In genomic region chr3:155849404-155849803, GRCh38 we compare ENCODE assay signal across 8 cellular contexts. TPM values are rescaled to one million over a fixed set of nuclear protein-coding genes. Genes with fewer than 3 reads are reported as not detected.
DNase-seq lines count a peak whose midpoint lies in the region; ATAC-seq, FAIRE-seq and TF ChIP-seq lines count a peak whose summit lies in the region.
"Not testable (repeated sequence)": the region's sequence is repeated elsewhere in the genome, so short reads cannot be mapped to it uniquely, and the experiment has no call there.

No MANE protein-coding gene starts in this region.

- not testable (repeated sequence) for TF ChIP-seq EP300 in SK-N-SH (IDR thresholded peaks at IDR 0.05; ENCODE audit: borderline replicate concordance in 1 of 2, low read depth in 1 of 2, low read length in 1 of 2); GM12878 (IDR thresholded peaks at IDR 0.05; ENCODE audit: borderline replicate concordance in 1 of 2, control insufficient read depth in 1 of 2, low read depth in 2 of 2, low read length in 2 of 2)

- not testable (repeated sequence) for H2AFZ ChIP-seq in SK-N-SH (ENCODE audit: low read depth); GM12878 (ENCODE audit: control insufficient read depth, low read depth, low read length); hepatocyte

- not testable (repeated sequence) for H3K9me2 ChIP-seq in DOHH2 (replicated peaks; ENCODE audit: control insufficient read depth, low read length); SK-N-SH; hepatocyte (replicated peaks; ENCODE audit: insufficient read depth)

- not testable (repeated sequence) for H3K27ac Mint-ChIP-seq in activated CD8-positive, alpha-beta T cell treated with anti-CD3 and anti-CD28 coated beads for 36 hours; activated naive CD4-positive, alpha-beta T cell treated with anti-CD3 and anti-CD28 coated beads for 36 hours; natural killer cell treated with Interleukin-12 subunit alpha and Interleukin-12 subunit beta and Interleukin-15 and Interleukin-18, amount 100 ng/mL, for 72 hours

- POLR2A ChIA-PET in SK-N-SH (lab: Yijun Ruan, JAX) = not testable (repeated sequence)
- POLR2A ChIA-PET in activated CD8-positive, alpha-beta T cell treated with anti-CD3 and anti-CD28 coated beads for 36 hours (lab: Charles Lee) = interaction anchor here (1.0 kb wide), 1 partner anchor 14 kb away, joined by 3 read pairs; no protein-coding TSS in a partner anchor
- POLR2A ChIA-PET in GM12878 (lab: Charles Lee) = interaction anchor here (0.5 to 1.7 kb wide), 3 partner anchors 20 to 349 kb away, joined by 4 to 5 read pairs (median 5); no protein-coding TSS in a partner anchor

- peaks cover 38% of the 10 kb centered on the region for H3K4me1 Mint-ChIP-seq in activated CD8-positive, alpha-beta T cell treated with anti-CD3 and anti-CD28 coated beads for 36 hours (ENCODE audit: low read depth)
- peaks cover 51% of the 10 kb centered on the region for H3K4me1 Mint-ChIP-seq in activated naive CD4-positive, alpha-beta T cell treated with anti-CD3 and anti-CD28 coated beads for 36 hours (ENCODE audit: low read depth)
- peaks cover 37 to 38% of the 10 kb centered on the region in 2 donors for H3K4me1 Mint-ChIP-seq in natural killer cell treated with Interleukin-12 subunit alpha and Interleukin-12 subunit beta and Interleukin-15 and Interleukin-18, amount 100 ng/mL, for 72 hours (ENCODE audit: low read depth in 2 of 2)

- H3K4me1 ChIP-seq in BLaER1 (peaks cover 59% of the 10 kb centered on the region), DOHH2 (ENCODE audit: control insufficient read depth, low read length) (peaks cover 25% of the 10 kb centered on the region), hepatocyte (ENCODE audit: insufficient read depth) (peaks cover 36% of the 10 kb centered on the region)
- H3K4me1 ChIP-seq in SK-N-SH (ENCODE audit: control insufficient read depth in 1 of 2, insufficient read depth in 2 of 2, low read depth in 1 of 2, low read length in 1 of 2); GM12878 (ENCODE audit: control insufficient read depth, insufficient read depth, low read length): not testable (repeated sequence)

- peaks cover 33% of the 10 kb centered on the region for H3K36me3 ChIP-seq in BLaER1
- peaks cover 38% of the 10 kb centered on the region for H3K36me3 ChIP-seq in DOHH2 (ENCODE audit: control insufficient read depth, low read length)
- peaks cover 0 to 19% of the 10 kb centered on the region in 2 experiments for H3K36me3 ChIP-seq in SK-N-SH (replicated peaks in 1 of 2; ENCODE audit: control insufficient read depth in 1 of 2, insufficient read depth in 2 of 2, low read length in 1 of 2)
- H3K36me3 ChIP-seq in GM12878 (ENCODE audit: control insufficient read depth in 2 of 2, insufficient read depth in 2 of 2, low read length in 1 of 2); hepatocyte (replicated peaks; ENCODE audit: insufficient read depth, low read depth): not testable (repeated sequence)

- H3K9ac ChIP-seq in BLaER1; SK-N-SH; GM12878 (ENCODE audit: control insufficient read depth, insufficient read depth, low read length): not testable (repeated sequence)

- DNase-seq in SK-N-SH; activated CD8-positive, alpha-beta T cell treated with anti-CD3 and anti-CD28 coated beads for 36 hours; activated naive CD4-positive, alpha-beta T cell treated with anti-CD3 and anti-CD28 coated beads for 36 hours; GM12878 (ENCODE audit: low read depth, low spot score); hepatocyte (ENCODE audit: low spot score); natural killer cell treated with Interleukin-12 subunit alpha and Interleukin-12 subunit beta and Interleukin-15 and Interleukin-18, amount 100 ng/mL, for 72 hours (ENCODE audit: low spot score): not testable (repeated sequence)

- WGBS in SK-N-SH (ENCODE audit: low lambda C conversion rate) = 91% methylated on average over 3 of the region's 3 CpGs
- WGBS in GM12878 (ENCODE audit: insufficient coverage, insufficient replicate concordance, low lambda C conversion rate, missing lambda C conversion rate) = 95% methylated on average over 3 of the region's 3 CpGs
- 88% methylated on average over 3 of the region's 3 CpGs for WGBS in hepatocyte (ENCODE audit: low lambda C conversion rate, missing lambda C conversion rate)

- H3K4me2 ChIP-seq in BLaER1 = peak overlapping the region; percentile 98
- H3K4me2 ChIP-seq in DOHH2 (ENCODE audit: low read length) = peak overlapping the region; percentile 30
- H3K4me2 ChIP-seq in SK-N-SH = peak overlapping the region; percentile 33
- peak overlapping the region; percentile 53; the same call in 1 of the 2 replicates for H3K4me2 ChIP-seq in GM12878 (ENCODE audit: control insufficient read depth, insufficient read depth)
- peak overlapping the region; percentile 92 for H3K4me2 ChIP-seq in hepatocyte

- peaks cover 86% of the 10 kb centered on the region for H3K79me2 ChIP-seq in DOHH2 (ENCODE audit: control insufficient read depth, low read length)
- H3K79me2 ChIP-seq in SK-N-SH (ENCODE audit: insufficient read depth) = peaks cover 92% of the 10 kb centered on the region
- H3K79me2 ChIP-seq in GM12878 (ENCODE audit: control insufficient read depth, insufficient read depth, low read length) = peaks cover 84% of the 10 kb centered on the region
- H3K79me2 ChIP-seq in hepatocyte = peaks cover 85% of the 10 kb centered on the region

- H4K20me1 ChIP-seq in BLaER1 (peaks cover 83% of the 10 kb centered on the region), DOHH2 (ENCODE audit: control insufficient read depth, insufficient read depth, low read depth, low read length) (peaks cover 15% of the 10 kb centered on the region; the same call in 1 of the 2 replicates), SK-N-SH (ENCODE audit: insufficient read depth) (peaks cover 23% of the 10 kb centered on the region), hepatocyte (ENCODE audit: insufficient read depth, poor library complexity, severe bottlenecking) (peaks cover 27% of the 10 kb centered on the region)
- not testable (repeated sequence) for H4K20me1 ChIP-seq in GM12878 (ENCODE audit: control insufficient read depth, insufficient read depth)

- BruUV-seq in GM12878 (replicated peaks; lab: Mats Ljungman, UMichigan) = not testable (repeated sequence)

- H3K4me3 ChIP-seq in BLaER1; SK-N-SH (ENCODE audit: low read depth in 2 of 2, low read length in 1 of 2); hepatocyte: not testable (repeated sequence)
- 0 out of 2 replicates have a peak overlapping the region, but pooled peaks have one; percentile 13 for H3K4me3 ChIP-seq in DOHH2 (ENCODE audit: low read length)
- peak overlapping the region; percentile 51 for H3K4me3 ChIP-seq in GM12878

- intact Hi-C loops in activated CD8-positive, alpha-beta T cell treated with anti-CD3 and anti-CD28 coated beads for 36 hours (cut with micrococcal nuclease); activated naive CD4-positive, alpha-beta T cell treated with anti-CD3 and anti-CD28 coated beads for 36 hours (cut with micrococcal nuclease); GM12878 (cut with micrococcal nuclease; ENCODE audit: unreplicated experiment): not testable (repeated sequence)

- not testable (repeated sequence) for ATAC-seq in activated CD8-positive, alpha-beta T cell treated with anti-CD3 and anti-CD28 coated beads for 36 hours; GM12878; natural killer cell treated with Interleukin-12 subunit alpha and Interleukin-12 subunit beta and Interleukin-15 and Interleukin-18, amount 100 ng/mL, for 72 hours

- SMC1A ChIA-PET in GM12878 (lab: Charles Lee; ENCODE audit: uncharacterized antibody, unreplicated experiment) = interaction anchor here (0.7 to 1.6 kb wide), 8 partner anchors 8 to 43 kb away, joined by 3 to 6 read pairs (median 3); partner anchors contain the start of gene C3orf33

- H3K27ac ChIP-seq in BLaER1; DOHH2 (ENCODE audit: low read depth, low read length); SK-N-SH (ENCODE audit: low read depth in 2 of 2, low read length in 1 of 2); GM12878 (ENCODE audit: control insufficient read depth, insufficient read depth); hepatocyte: not testable (repeated sequence)

- not testable (repeated sequence) for H3F3A ChIP-seq in DOHH2 (ENCODE audit: control insufficient read depth, insufficient read depth)
- peaks cover 13% of the 10 kb centered on the region for H3F3A ChIP-seq in SK-N-SH (replicated peaks; ENCODE audit: insufficient read depth)

- RAD21 ChIA-PET in GM12878 (lab: Charles Lee; ENCODE audit: unreplicated experiment) = interaction anchor here (0.7 to 2.2 kb wide), 3 partner anchors 20 to 44 kb away, joined by 3 to 8 read pairs (median 3); partner anchors contain the start of gene C3orf33

- TF ChIP-seq POLR2A in GM12878 (IDR thresholded peaks at IDR 0.05; ENCODE audit: low read depth, low read length) = not testable (repeated sequence)

- TF ChIP-seq RAD21 in SK-N-SH (IDR thresholded peaks at IDR 0.05; ENCODE audit: low read length); GM12878 (IDR thresholded peaks at IDR 0.05; ENCODE audit: insufficient read depth, low read depth, low read length): not testable (repeated sequence)

- peak overlapping the region; percentile 19 for H3K4me3 Mint-ChIP-seq in activated CD8-positive, alpha-beta T cell treated with anti-CD3 and anti-CD28 coated beads for 36 hours
- peak overlapping the region; percentile 32 for H3K4me3 Mint-ChIP-seq in activated naive CD4-positive, alpha-beta T cell treated with anti-CD3 and anti-CD28 coated beads for 36 hours
- H3K4me3 Mint-ChIP-seq in natural killer cell treated with Interleukin-12 subunit alpha and Interleukin-12 subunit beta and Interleukin-15 and Interleukin-18, amount 100 ng/mL, for 72 hours = peak overlapping the region; percentile 64

- H3K27me3 ChIP-seq in BLaER1; DOHH2 (ENCODE audit: control insufficient read depth, low read length); SK-N-SH (ENCODE audit: insufficient read depth); GM12878 (replicated peaks in 1 of 2; ENCODE audit: control insufficient read depth in 2 of 2, insufficient read depth in 2 of 2, low read length in 1 of 2); hepatocyte: not testable (repeated sequence)

- not testable (repeated sequence) for H3K27me3 Mint-ChIP-seq in activated CD8-positive, alpha-beta T cell treated with anti-CD3 and anti-CD28 coated beads for 36 hours; activated naive CD4-positive, alpha-beta T cell treated with anti-CD3 and anti-CD28 coated beads for 36 hours (ENCODE audit: low read depth); natural killer cell treated with Interleukin-12 subunit alpha and Interleukin-12 subunit beta and Interleukin-15 and Interleukin-18, amount 100 ng/mL, for 72 hours

- TF ChIP-seq CTCF in DOHH2 (IDR thresholded peaks at IDR 0.05; ENCODE audit: low read depth, low read length, poor library complexity, severe bottlenecking); SK-N-SH (IDR thresholded peaks at IDR 0.05); activated CD8-positive, alpha-beta T cell treated with anti-CD3 and anti-CD28 coated beads for 36 hours (IDR thresholded peaks at IDR 0.05); GM12878 (IDR thresholded peaks at IDR 0.05 in 2 of 3, conservative IDR thresholded peaks at IDR 0.05 in 1 of 3; ENCODE audit: control insufficient read depth in 2 of 3, extremely low read depth in 1 of 3, insufficient read depth in 1 of 3, low read depth in 3 of 3, low read length in 3 of 3); hepatocyte (IDR thresholded peaks at IDR 0.05; ENCODE audit: poor library complexity): not testable (repeated sequence)

- H3K9me3 ChIP-seq in BLaER1; DOHH2 (ENCODE audit: control insufficient read depth, insufficient read depth, low read length); SK-N-SH; GM12878 (replicated peaks; ENCODE audit: control insufficient read depth, insufficient read depth, low read length); hepatocyte (ENCODE audit: low read depth): not testable (repeated sequence)

- peaks cover 42% of the 10 kb centered on the region for H3K36me3 Mint-ChIP-seq in activated CD8-positive, alpha-beta T cell treated with anti-CD3 and anti-CD28 coated beads for 36 hours (ENCODE audit: low read depth)
- H3K36me3 Mint-ChIP-seq in activated naive CD4-positive, alpha-beta T cell treated with anti-CD3 and anti-CD28 coated beads for 36 hours (ENCODE audit: low read depth) = peaks cover 38% of the 10 kb centered on the region
- H3K36me3 Mint-ChIP-seq in natural killer cell treated with Interleukin-12 subunit alpha and Interleukin-12 subunit beta and Interleukin-15 and Interleukin-18, amount 100 ng/mL, for 72 hours = peaks cover 19% of the 10 kb centered on the region

- in situ Hi-C loops in GM12878 (cut with MboI) = not testable (repeated sequence)

- not testable (repeated sequence) for FAIRE-seq in GM12878 (lab: Jason Lieb, UNC)

- not testable (repeated sequence) for H3K9me3 Mint-ChIP-seq in activated CD8-positive, alpha-beta T cell treated with anti-CD3 and anti-CD28 coated beads for 36 hours; activated naive CD4-positive, alpha-beta T cell treated with anti-CD3 and anti-CD28 coated beads for 36 hours; natural killer cell treated with Interleukin-12 subunit alpha and Interleukin-12 subunit beta and Interleukin-15 and Interleukin-18, amount 100 ng/mL, for 72 hours

- CTCF ChIA-PET in SK-N-SH (lab: Yijun Ruan, JAX) (interaction anchor here (1.8 kb wide), 1 partner anchor 44 kb away, joined by 8 read pairs; the partner anchor contains the start of gene C3orf33), GM12878 (lab: Yijun Ruan, JAX) (interaction anchor here (5.7 kb wide), 1 partner anchor 43 kb away, joined by 52 read pairs; the partner anchor contains the start of gene C3orf33)
- CTCF ChIA-PET in activated CD8-positive, alpha-beta T cell treated with anti-CD3 and anti-CD28 coated beads for 36 hours (lab: Charles Lee) = interaction anchor here (2.5 kb wide), 1 partner anchor 43 kb away, joined by 10 read pairs; the partner anchor contains the start of gene C3orf33
- CTCF ChIA-PET in activated naive CD4-positive, alpha-beta T cell treated with anti-CD3 and anti-CD28 coated beads for 36 hours (lab: Charles Lee) = interaction anchor here (1.0 kb wide), 1 partner anchor 20 kb away, joined by 3 read pairs; no protein-coding TSS in a partner anchor

RNA-seq across cellular contexts. Expression of gene SLC33A1, which starts 4.8 kb away (rescaled TPM):
- polyA plus RNA-seq in SK-N-SH (2012; rRNA removed) = 10.3 and 12.8 TPM in 2 replicates
- polyA plus RNA-seq in SK-N-SH (2012; cell fraction: cytosol; rRNA removed) = 10.8 and 11.9 TPM in 2 replicates
- polyA plus RNA-seq in SK-N-SH (2012; cell fraction: nucleus; rRNA removed) = 17.4 and 17.6 TPM in 2 replicates
- total RNA-seq in activated CD8-positive, alpha-beta T cell treated with anti-CD3 and anti-CD28 coated beads for 36 hours = 10 to 100 TPM; 18.5 to 19.8 TPM
- 10 to 100 TPM; 14.7 to 15.2 TPM for total RNA-seq in activated naive CD4-positive, alpha-beta T cell treated with anti-CD3 and anti-CD28 coated beads for 36 hours
- 108 TPM in 2 replicates for total RNA-seq in GM12878 (2013; cell fraction: nucleolus; rRNA removed)
- 21.2 and 24.3 TPM in 2 replicates for total RNA-seq in GM12878 (2014; rRNA removed)
- 19.5 and 20.8 TPM in 2 replicates for total RNA-seq in GM12878 (2014; rRNA removed; fragmentation: Illumina TruSeq; extraction: Trizol)
- 16.8 and 18.8 TPM in 2 replicates for total RNA-seq in GM12878 (2021)
- 7.2 TPM for polyA plus RNA-seq in GM12878 (2011; ENCODE audit: low read depth)
- 24.5 and 28.9 TPM in 2 replicates for polyA plus RNA-seq in GM12878 (2011; rRNA removed)
- polyA plus RNA-seq in GM12878 (2011; cell fraction: cytosol; rRNA removed) = 16.9 and 17.4 TPM in 2 replicates
- polyA plus RNA-seq in GM12878 (2011; cell fraction: nucleus; rRNA removed) = 31.8 and 33.0 TPM in 2 replicates
- 14.9 and 16.3 TPM in 2 replicates for polyA plus RNA-seq in GM12878 (2012)
- polyA plus RNA-seq in GM12878 (2014; fragmentation: Illumina TruSeq; extraction: Trizol) = 15.9 and 17.4 TPM in 2 replicates
- 1 to 10 TPM; 6.4 to 6.5 TPM for polyA plus RNA-seq in GM12878 (2014; fragmentation: Nextera tagmentation; extraction: Ambion mirVana)
- 17.0 and 18.5 TPM in 2 replicates for polyA plus RNA-seq in GM12878 (2014; rRNA removed)
- polyA plus RNA-seq in GM12878 (2016; fragmentation: Nextera tagmentation; extraction: Ambion mirVana) = 10 to 100 TPM; 24.7 to 25.2 TPM
- 28.5 and 29.6 TPM in 2 replicates for polyA minus RNA-seq in GM12878 (2011; rRNA and poly(A)+ RNA removed)
- 10.3 and 11.7 TPM in 2 replicates for polyA minus RNA-seq in GM12878 (2011; cell fraction: cytosol; rRNA and poly(A)+ RNA removed)
- polyA minus RNA-seq in GM12878 (2011; cell fraction: nucleus; rRNA and poly(A)+ RNA removed) = 29.3 and 39.7 TPM in 2 replicates
- 46.5 and 48.6 TPM in 2 replicates for total RNA-seq in hepatocyte
- 17.8 and 20.0 TPM in 2 replicates for polyA plus RNA-seq in hepatocyte
- 10 to 100 TPM; 29.1 to 36.7 TPM for total RNA-seq in natural killer cell treated with Interleukin-12 subunit alpha and Interleukin-12 subunit beta and Interleukin-15 and Interleukin-18, amount 100 ng/mL, for 72 hours

RNA-seq across cellular contexts. Expression of gene GMPS, which starts 21.0 kb away (rescaled TPM):
- polyA plus RNA-seq in SK-N-SH (2012; rRNA removed) = 13.4 and 14.8 TPM in 2 replicates
- polyA plus RNA-seq in SK-N-SH (2012; cell fraction: cytosol; rRNA removed) = 21.1 and 28.5 TPM in 2 replicates
- polyA plus RNA-seq in SK-N-SH (2012; cell fraction: nucleus; rRNA removed) = 8.8 and 14.2 TPM in 2 replicates
- 100 to 1,000 TPM; 143 to 148 TPM for total RNA-seq in activated CD8-positive, alpha-beta T cell treated with anti-CD3 and anti-CD28 coated beads for 36 hours
- 100 to 1,000 TPM; 114 to 123 TPM for total RNA-seq in activated naive CD4-positive, alpha-beta T cell treated with anti-CD3 and anti-CD28 coated beads for 36 hours
- 32.0 and 34.4 TPM in 2 replicates for total RNA-seq in GM12878 (2013; cell fraction: nucleolus; rRNA removed)
- total RNA-seq in GM12878 (2014; rRNA removed) = 33.2 and 45.3 TPM in 2 replicates
- 91.5 and 93.4 TPM in 2 replicates for total RNA-seq in GM12878 (2014; rRNA removed; fragmentation: Illumina TruSeq; extraction: Trizol)
- 108 and 113 TPM in 2 replicates for total RNA-seq in GM12878 (2021)
- 37.7 TPM for polyA plus RNA-seq in GM12878 (2011; ENCODE audit: low read depth)
- 64.6 and 92.2 TPM in 2 replicates for polyA plus RNA-seq in GM12878 (2011; rRNA removed)
- polyA plus RNA-seq in GM12878 (2011; cell fraction: cytosol; rRNA removed) = 33.2 and 46.8 TPM in 2 replicates
- polyA plus RNA-seq in GM12878 (2011; cell fraction: nucleus; rRNA removed) = 22.4 and 30.7 TPM in 2 replicates
- polyA plus RNA-seq in GM12878 (2012) = 54.5 and 74.4 TPM in 2 replicates
- 139 and 163 TPM in 2 replicates for polyA plus RNA-seq in GM12878 (2014; fragmentation: Illumina TruSeq; extraction: Trizol)
- polyA plus RNA-seq in GM12878 (2014; fragmentation: Nextera tagmentation; extraction: Ambion mirVana) = 10 to 100 TPM; 43.3 to 56.2 TPM
- 46.6 and 57.5 TPM in 2 replicates for polyA plus RNA-seq in GM12878 (2014; rRNA removed)
- 100 to 1,000 TPM; 142 to 143 TPM for polyA plus RNA-seq in GM12878 (2016; fragmentation: Nextera tagmentation; extraction: Ambion mirVana)
- 47.6 and 75.3 TPM in 2 replicates for polyA minus RNA-seq in GM12878 (2011; rRNA and poly(A)+ RNA removed)
- 27.8 and 30.4 TPM in 2 replicates for polyA minus RNA-seq in GM12878 (2011; cell fraction: cytosol; rRNA and poly(A)+ RNA removed)
- polyA minus RNA-seq in GM12878 (2011; cell fraction: nucleus; rRNA and poly(A)+ RNA removed) = 7.3 and 12.8 TPM in 2 replicates
- total RNA-seq in hepatocyte = 51.5 and 55.1 TPM in 2 replicates
- 37.2 and 41.5 TPM in 2 replicates for polyA plus RNA-seq in hepatocyte
- total RNA-seq in natural killer cell treated with Interleukin-12 subunit alpha and Interleukin-12 subunit beta and Interleukin-15 and Interleukin-18, amount 100 ng/mL, for 72 hours = 100 to 1,000 TPM in 1 of 2 donors, 10 to 100 TPM in 1; 79.5 to 127 TPM

RNA-seq across cellular contexts. Expression of gene C3orf33, which starts 43.3 kb away (rescaled TPM):
- polyA plus RNA-seq in SK-N-SH (2012; rRNA removed) (2.9 and 3.3 TPM in 2 replicates), GM12878 (2011; rRNA removed) (1.1 and 1.9 TPM in 2 replicates), GM12878 (2014; fragmentation: Illumina TruSeq; extraction: Trizol) (1.4 and 1.6 TPM in 2 replicates), GM12878 (2014; fragmentation: Nextera tagmentation; extraction: Ambion mirVana) (1 to 10 TPM in 1 of 2 experiments, under 1 TPM in 1; 0.35 to 1.7 TPM), GM12878 (2014; rRNA removed) (0.60 and 0.90 TPM in 2 replicates), GM12878 (2016; fragmentation: Nextera tagmentation; extraction: Ambion mirVana) (under 1 TPM; 0.82 to 0.99 TPM), hepatocyte (4.9 and 6.4 TPM in 2 replicates)
- 3.0 and 4.4 TPM in 2 replicates for polyA plus RNA-seq in SK-N-SH (2012; cell fraction: cytosol; rRNA removed)
- polyA plus RNA-seq in SK-N-SH (2012; cell fraction: nucleus; rRNA removed) = 2.2 and 2.6 TPM in 2 replicates
- 1 to 10 TPM; 2.4 to 3.6 TPM for total RNA-seq in activated CD8-positive, alpha-beta T cell treated with anti-CD3 and anti-CD28 coated beads for 36 hours
- 1 to 10 TPM; 2.7 to 3.2 TPM for total RNA-seq in activated naive CD4-positive, alpha-beta T cell treated with anti-CD3 and anti-CD28 coated beads for 36 hours
- 0.86 and 1.0 TPM in 2 replicates for total RNA-seq in GM12878 (2013; cell fraction: nucleolus; rRNA removed)
- total RNA-seq in GM12878 (2014; rRNA removed) (0.62 and 0.87 TPM in 2 replicates), GM12878 (2014; rRNA removed; fragmentation: Illumina TruSeq; extraction: Trizol) (0.89 and 1.2 TPM in 2 replicates), GM12878 (2021) (0.59 and 0.98 TPM in 2 replicates), hepatocyte (9.4 and 9.6 TPM in 2 replicates)
- 0.88 TPM for polyA plus RNA-seq in GM12878 (2011; ENCODE audit: low read depth)
- polyA plus RNA-seq in GM12878 (2011; cell fraction: cytosol; rRNA removed) = 0.60 and 1.2 TPM in 2 replicates
- 0.34 and 0.35 TPM in 2 replicates for polyA plus RNA-seq in GM12878 (2011; cell fraction: nucleus; rRNA removed)
- 0.76 and 1.2 TPM in 2 replicates for polyA plus RNA-seq in GM12878 (2012)
- 0.21 and 0.37 TPM in 2 replicates for polyA minus RNA-seq in GM12878 (2011; rRNA and poly(A)+ RNA removed)
- not detected in 2 replicates for polyA minus RNA-seq in GM12878 (2011; cell fraction: cytosol; rRNA and poly(A)+ RNA removed)
- 0.29 TPM in 1 of 2 replicates, not detected in the other for polyA minus RNA-seq in GM12878 (2011; cell fraction: nucleus; rRNA and poly(A)+ RNA removed)
- total RNA-seq in natural killer cell treated with Interleukin-12 subunit alpha and Interleukin-12 subunit beta and Interleukin-15 and Interleukin-18, amount 100 ng/mL, for 72 hours = 1 to 10 TPM; 1.6 to 1.7 TPM

Comparison
In these comparisons a context has a peak if more than half of its experiments do, and no peak if none do; other contexts are left out.
1. H3K4me2 ChIP-seq: peak in every context shown above with its lines; median percentile 98 in BLaER1; 92 in hepatocyte; 53 in GM12878; 33 in SK-N-SH; 30 in DOHH2.